ENCODE assay signal across 1 cellular context in genomic region chr20:44959896-44960852, GRCh38.
TF ChIP-seq lines count a peak whose summit lies in the region.

TSS of gene TOMM34 (minus strand) at chr20:44960397. CDS start at chr20:44960333, 64 bp downstream.

TF ChIP-seq in K562, 482 proteins besides CTCF, POLR2A, EP300 and RAD21 (continued from another document and continues in another):
- TF ChIP-seq AFF4 (CRISPR knock-in tag; IDR thresholded peaks at IDR 0.05) (no peak), SRSF7 (optimal IDR thresholded peaks at IDR 0.05; ENCODE audit: low read depth, low read length) (no peak), FOXA3 (CRISPR knock-in tag; conservative IDR thresholded peaks at IDR 0.05 in 1 of 2, IDR thresholded peaks at IDR 0.05 in 1 of 2) (peak in 1 of 2 experiments; percentile 66; a peak in 2 of 4 replicates), SRSF3 (IDR thresholded peaks at IDR 0.05; ENCODE audit: insufficient read depth, low read length) (no peak), MAFF (IDR thresholded peaks at IDR 0.05; ENCODE audit: low read length) (no peak), ZMIZ1 (IDR thresholded peaks at IDR 0.05; ENCODE audit: low read depth in 2 of 2, low read length in 2 of 2) (peak in 1 of 2 experiments; percentile 17; a peak in 1 of 4 replicates), NCOA4 (IDR thresholded peaks at IDR 0.05; ENCODE audit: partially characterized antibody) (no peak), IRF2 (CRISPR knock-in tag; IDR thresholded peaks at IDR 0.05) (no peak), OTX1 (CRISPR knock-in tag; IDR thresholded peaks at IDR 0.05) (no peak), ZSCAN29 (IDR thresholded peaks at IDR 0.05) (no peak), MXI1 (IDR thresholded peaks at IDR 0.05; ENCODE audit: low read depth, low read length) (peak; percentile 58; the same call in 1 of the 2 replicates), ZNF518B (CRISPR knock-in tag; IDR thresholded peaks at IDR 0.05) (no peak), ZNF408 (CRISPR knock-in tag; IDR thresholded peaks at IDR 0.05; ENCODE audit: low read depth) (no peak), CHD4 (IDR thresholded peaks at IDR 0.05; ENCODE audit: insufficient read depth, insufficient replicate concordance, low read depth, low read length, poor library complexity, severe bottlenecking) (no peak), SMC3 (conservative IDR thresholded peaks at IDR 0.05; ENCODE audit: insufficient read depth, low read depth, low read length) (no peak), SRF (CRISPR knock-in tag; IDR thresholded peaks at IDR 0.05) (0 out of 4 replicates have a peak, but pooled peaks of 1 of the 2 experiments have one; percentile 43), CCNT2 (IDR thresholded peaks at IDR 0.05; ENCODE audit: borderline replicate concordance, extremely low read depth, insufficient read length, low read depth, low read length) (peak; percentile 69), ZNF583 (CRISPR knock-in tag; IDR thresholded peaks at IDR 0.05) (no peak), ZNF212 (CRISPR knock-in tag; IDR thresholded peaks at IDR 0.05) (no peak), ZNF217 (CRISPR knock-in tag; IDR thresholded peaks at IDR 0.05) (no peak), ZNF668 (CRISPR knock-in tag; IDR thresholded peaks at IDR 0.05) (no peak), RBM14 (IDR thresholded peaks at IDR 0.05; ENCODE audit: borderline replicate concordance, insufficient read depth, low read depth, low read length) (no peak), ZNF324 (CRISPR knock-in tag; IDR thresholded peaks at IDR 0.05) (no peak), XRCC5 (IDR thresholded peaks at IDR 0.05; ENCODE audit: low read depth, low read length) (no peak), ELF1 (tag; IDR thresholded peaks at IDR 0.05) (no peak), HNRNPK (IDR thresholded peaks at IDR 0.05; ENCODE audit: low read depth, low read length, poor library complexity, severe bottlenecking) (no peak), ARID3B (CRISPR knock-in tag; IDR thresholded peaks at IDR 0.05; ENCODE audit: borderline replicate concordance) (no peak), SAFB2 (IDR thresholded peaks at IDR 0.05; ENCODE audit: borderline replicate concordance, low read depth, low read length, severe bottlenecking) (no peak), TOE1 (IDR thresholded peaks at IDR 0.05; ENCODE audit: borderline replicate concordance) (no peak), TOE1 (CRISPR knock-in tag; IDR thresholded peaks at IDR 0.05; ENCODE audit: borderline replicate concordance, low read depth) (no peak), TAF7 (tag; IDR thresholded peaks at IDR 0.05) (no peak), ZNF232 (CRISPR knock-in tag; IDR thresholded peaks at IDR 0.05) (no peak), SRSF9 (IDR thresholded peaks at IDR 0.05; ENCODE audit: borderline replicate concordance, low read depth, low read length) (no peak), HOXB6 (CRISPR knock-in tag; IDR thresholded peaks at IDR 0.05; ENCODE audit: borderline replicate concordance) (no peak), ZNF274 (IDR thresholded peaks at IDR 0.05; ENCODE audit: borderline replicate concordance, low read depth, low read length) (no peak), CSDE1 (IDR thresholded peaks at IDR 0.05) (no peak)
- TF ChIP-seq, protein P1, sequence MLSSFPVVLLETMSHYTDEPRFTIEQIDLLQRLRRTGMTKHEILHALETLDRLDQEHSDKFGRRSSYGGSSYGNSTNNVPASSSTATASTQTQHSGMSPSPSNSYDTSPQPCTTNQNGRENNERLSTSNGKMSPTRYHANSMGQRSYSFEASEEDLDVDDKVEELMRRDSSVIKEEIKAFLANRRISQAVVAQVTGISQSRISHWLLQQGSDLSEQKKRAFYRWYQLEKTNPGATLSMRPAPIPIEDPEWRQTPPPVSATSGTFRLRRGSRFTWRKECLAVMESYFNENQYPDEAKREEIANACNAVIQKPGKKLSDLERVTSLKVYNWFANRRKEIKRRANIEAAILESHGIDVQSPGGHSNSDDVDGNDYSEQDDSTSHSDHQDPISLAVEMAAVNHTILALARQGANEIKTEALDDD (IDR thresholded peaks at IDR 0.05), result no peak
- TF ChIP-seq, protein P2, sequence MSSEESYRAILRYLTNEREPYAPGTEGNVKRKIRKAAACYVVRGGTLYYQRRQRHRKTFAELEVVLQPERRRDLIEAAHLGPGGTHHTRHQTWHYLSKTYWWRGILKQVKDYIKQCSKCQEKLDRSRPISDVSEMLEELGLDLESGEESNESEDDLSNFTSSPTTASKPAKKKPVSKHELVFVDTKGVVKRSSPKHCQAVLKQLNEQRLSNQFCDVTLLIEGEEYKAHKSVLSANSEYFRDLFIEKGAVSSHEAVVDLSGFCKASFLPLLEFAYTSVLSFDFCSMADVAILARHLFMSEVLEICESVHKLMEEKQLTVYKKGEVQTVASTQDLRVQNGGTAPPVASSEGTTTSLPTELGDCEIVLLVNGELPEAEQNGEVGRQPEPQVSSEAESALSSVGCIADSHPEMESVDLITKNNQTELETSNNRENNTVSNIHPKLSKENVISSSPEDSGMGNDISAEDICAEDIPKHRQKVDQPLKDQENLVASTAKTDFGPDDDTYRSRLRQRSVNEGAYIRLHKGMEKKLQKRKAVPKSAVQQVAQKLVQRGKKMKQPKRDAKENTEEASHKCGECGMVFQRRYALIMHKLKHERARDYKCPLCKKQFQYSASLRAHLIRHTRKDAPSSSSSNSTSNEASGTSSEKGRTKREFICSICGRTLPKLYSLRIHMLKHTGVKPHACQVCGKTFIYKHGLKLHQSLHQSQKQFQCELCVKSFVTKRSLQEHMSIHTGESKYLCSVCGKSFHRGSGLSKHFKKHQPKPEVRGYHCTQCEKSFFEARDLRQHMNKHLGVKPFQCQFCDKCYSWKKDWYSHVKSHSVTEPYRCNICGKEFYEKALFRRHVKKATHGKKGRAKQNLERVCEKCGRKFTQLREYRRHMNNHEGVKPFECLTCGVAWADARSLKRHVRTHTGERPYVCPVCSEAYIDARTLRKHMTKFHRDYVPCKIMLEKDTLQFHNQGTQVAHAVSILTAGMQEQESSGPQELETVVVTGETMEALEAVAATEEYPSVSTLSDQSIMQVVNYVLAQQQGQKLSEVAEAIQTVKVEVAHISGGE (CRISPR knock-in tag; IDR thresholded peaks at IDR 0.05), result no peak
- TF ChIP-seq, protein P3, sequence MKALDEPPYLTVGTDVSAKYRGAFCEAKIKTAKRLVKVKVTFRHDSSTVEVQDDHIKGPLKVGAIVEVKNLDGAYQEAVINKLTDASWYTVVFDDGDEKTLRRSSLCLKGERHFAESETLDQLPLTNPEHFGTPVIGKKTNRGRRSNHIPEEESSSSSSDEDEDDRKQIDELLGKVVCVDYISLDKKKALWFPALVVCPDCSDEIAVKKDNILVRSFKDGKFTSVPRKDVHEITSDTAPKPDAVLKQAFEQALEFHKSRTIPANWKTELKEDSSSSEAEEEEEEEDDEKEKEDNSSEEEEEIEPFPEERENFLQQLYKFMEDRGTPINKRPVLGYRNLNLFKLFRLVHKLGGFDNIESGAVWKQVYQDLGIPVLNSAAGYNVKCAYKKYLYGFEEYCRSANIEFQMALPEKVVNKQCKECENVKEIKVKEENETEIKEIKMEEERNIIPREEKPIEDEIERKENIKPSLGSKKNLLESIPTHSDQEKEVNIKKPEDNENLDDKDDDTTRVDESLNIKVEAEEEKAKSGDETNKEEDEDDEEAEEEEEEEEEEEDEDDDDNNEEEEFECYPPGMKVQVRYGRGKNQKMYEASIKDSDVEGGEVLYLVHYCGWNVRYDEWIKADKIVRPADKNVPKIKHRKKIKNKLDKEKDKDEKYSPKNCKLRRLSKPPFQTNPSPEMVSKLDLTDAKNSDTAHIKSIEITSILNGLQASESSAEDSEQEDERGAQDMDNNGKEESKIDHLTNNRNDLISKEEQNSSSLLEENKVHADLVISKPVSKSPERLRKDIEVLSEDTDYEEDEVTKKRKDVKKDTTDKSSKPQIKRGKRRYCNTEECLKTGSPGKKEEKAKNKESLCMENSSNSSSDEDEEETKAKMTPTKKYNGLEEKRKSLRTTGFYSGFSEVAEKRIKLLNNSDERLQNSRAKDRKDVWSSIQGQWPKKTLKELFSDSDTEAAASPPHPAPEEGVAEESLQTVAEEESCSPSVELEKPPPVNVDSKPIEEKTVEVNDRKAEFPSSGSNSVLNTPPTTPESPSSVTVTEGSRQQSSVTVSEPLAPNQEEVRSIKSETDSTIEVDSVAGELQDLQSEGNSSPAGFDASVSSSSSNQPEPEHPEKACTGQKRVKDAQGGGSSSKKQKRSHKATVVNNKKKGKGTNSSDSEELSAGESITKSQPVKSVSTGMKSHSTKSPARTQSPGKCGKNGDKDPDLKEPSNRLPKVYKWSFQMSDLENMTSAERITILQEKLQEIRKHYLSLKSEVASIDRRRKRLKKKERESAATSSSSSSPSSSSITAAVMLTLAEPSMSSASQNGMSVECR (CRISPR knock-in tag; IDR thresholded peaks at IDR 0.05), result peak; percentile 47; the same call in 1 of the 2 replicates
